ENCODE assay signal across 20 cellular contexts in genomic region chr12:64323006-64323405, GRCh38.
"Had no signal": no experiment of that assay in that cellular context is flagged by ENCODE, and none has a peak within 500 bp of the region (broad histone marks: within the 10 kb centered on the region; RNA-seq: fewer than 3 reads in every experiment).

No MANE protein-coding gene starts in this region.

- H3K27me3 Mint-ChIP-seq: dendritic cell treated with granulocyte-macrophage colony-stimulating factor and Interleukin-4, amounts not matched to agents 40 ng/mL and 50 ng/mL, for 4 days had no signal

- H2AFZ ChIP-seq: hepatocyte had no signal

- DNase-seq: colonic mucosa; cortex of kidney; effector CD8-positive, alpha-beta T cell; effector memory CD8-positive, alpha-beta T cell; foreskin keratinocyte; heart left ventricle; hypothalamus; immature natural killer cell; islet precursor cell; kidney; left colon; left ventricle myocardium superior; lower lobe of right lung; mesenchymal stem cell; mucosa of descending colon had no signal

- H3K9me3 ChIP-seq: colonic mucosa, esophagus muscularis mucosa, gastroesophageal sphincter, lower lobe of right lung, mucosa of descending colon had no signal

- H3K4me1 Mint-ChIP-seq: immature natural killer cell had no signal

- H3K79me2 ChIP-seq: hepatocyte had no signal

- H3K27ac Mint-ChIP-seq: dendritic cell treated with granulocyte-macrophage colony-stimulating factor and Interleukin-4, amounts not matched to agents 40 ng/mL and 50 ng/mL, for 4 days; effector memory CD8-positive, alpha-beta T cell; immature natural killer cell; mesothelial cell of epicardium had no signal

- H3K9me3 Mint-ChIP-seq: dendritic cell treated with granulocyte-macrophage colony-stimulating factor and Interleukin-4, amounts not matched to agents 40 ng/mL and 50 ng/mL, for 4 days; effector memory CD8-positive, alpha-beta T cell; immature natural killer cell had no signal

- H3K4me3 ChIP-seq: colonic mucosa, esophagus muscularis mucosa, gastroesophageal sphincter, heart left ventricle, hepatocyte, lower lobe of right lung, mucosa of descending colon had no signal

- H3K27me3 ChIP-seq: colonic mucosa, esophagus muscularis mucosa, foreskin keratinocyte, gastroesophageal sphincter, heart left ventricle, hepatocyte had no signal

- H3K4me2 ChIP-seq: hepatocyte had no signal

- H3K27ac ChIP-seq: colonic mucosa, esophagus muscularis mucosa, foreskin keratinocyte, gastroesophageal sphincter, heart left ventricle, hepatocyte, lower lobe of right lung had no signal

- H3K36me3 ChIP-seq: colonic mucosa, esophagus muscularis mucosa, gastroesophageal sphincter, heart left ventricle, lower lobe of right lung had no signal

- H3K36me3 Mint-ChIP-seq: immature natural killer cell, mesothelial cell of epicardium had no signal

- H3K4me1 ChIP-seq: colonic mucosa, esophagus muscularis mucosa, foreskin keratinocyte, gastroesophageal sphincter, lower lobe of right lung had no signal

- H3K4me3 Mint-ChIP-seq: dendritic cell treated with granulocyte-macrophage colony-stimulating factor and Interleukin-4, amounts not matched to agents 40 ng/mL and 50 ng/mL, for 4 days; effector memory CD8-positive, alpha-beta T cell; immature natural killer cell; mesothelial cell of epicardium had no signal
